Comparison of ENCODE assay signal across 16 cellular contexts in the genomic region with DNA sequence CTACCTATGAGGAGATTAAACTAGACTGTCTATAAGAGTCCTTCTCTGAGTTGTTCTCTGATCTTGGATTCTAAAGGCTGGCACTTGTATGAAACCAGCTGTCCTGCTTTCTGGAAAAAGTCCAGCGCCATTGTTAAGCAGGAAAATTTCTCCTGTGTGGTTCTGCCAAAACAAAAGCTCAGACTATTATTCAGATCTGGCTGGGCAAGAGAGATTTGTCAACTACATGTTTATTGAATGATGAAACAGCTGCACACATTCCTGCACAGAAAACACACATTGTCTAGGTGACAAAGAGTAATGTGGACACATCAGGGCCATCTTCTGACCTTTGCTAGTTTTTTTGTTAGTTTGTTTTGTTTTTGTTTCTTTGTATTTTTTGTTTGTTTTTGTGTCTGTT. TPM values are rescaled to one million over a fixed set of nuclear protein-coding genes. Genes with fewer than 3 reads are reported as not detected.
A peak's percentile ranks its signal among the peaks of the same experiment; 100 is the strongest.
DNase-seq lines count a peak whose midpoint lies in the region; ATAC-seq and TF ChIP-seq lines count a peak whose summit lies in the region.
"Had no signal": no experiment of that assay in that cellular context is flagged by ENCODE, and none has a peak within 500 bp of the region (broad histone marks: within the 10 kb centered on the region; RNA-seq: fewer than 3 reads in every experiment).

No MANE protein-coding gene starts in this region.

- H3K4me1 ChIP-seq in PC-3 (ENCODE audit: insufficient read depth, low read length) = peaks cover 37% of the 10 kb centered on the region

- H3K9ac ChIP-seq in PC-3 (ENCODE audit: low read length) = no peak overlapping the region

- no peak overlapping the region for H3K4me3 ChIP-seq in PC-3 (ENCODE audit: low read length)
- H3K4me3 ChIP-seq: thoracic aorta had no signal

- no peaks in the 10 kb centered on the region for H3K27me3 ChIP-seq in PC-3 (ENCODE audit: low read length)

- no peaks in the 10 kb centered on the region for H3K36me3 ChIP-seq in PC-3 (ENCODE audit: low read depth, low read length)
- H3K36me3 ChIP-seq: thoracic aorta had no signal

- POLR2A ChIA-PET in PC-3 (lab: Charles Lee; ENCODE audit: unreplicated experiment) = interaction anchor here (0.6 to 0.7 kb wide), 2 partner anchors 14 to 28 kb away, joined by 3 to 4 read pairs; no protein-coding TSS in a partner anchor

- peaks cover 5% of the 10 kb centered on the region for H3F3A ChIP-seq in PC-3 (ENCODE audit: low read length, unreplicated experiment)

- H4K20me1 ChIP-seq in PC-3 (ENCODE audit: low read length) = no peaks in the 10 kb centered on the region

- DNase-seq in DMS153 (lab: John Stamatoyannopoulos, UW) (peak; percentile 8), DMS153 treated with DMSO at 0.1 percent for 48 hours (lab: John Stamatoyannopoulos, UW; ENCODE audit: unreplicated experiment) (no peak), PC-3 (peak; percentile 76), fibroblast of peridontal ligament (ENCODE audit: extremely low read depth) (peak; percentile 36), putamen (ENCODE audit: low spot score) (peak; percentile 21), OCI-M2 (lab: John Stamatoyannopoulos, UW; ENCODE audit: unreplicated experiment) (no peak)
- DNase-seq: activated T-cell treated with anti-CD3 and anti-CD28 coated beads, Interleukin-2, amount 50 U/mL, for 48 hours; IMR-90; stimulated activated CD4-positive, alpha-beta T cell treated with anti-CD3 and anti-CD28 coated beads, Interleukin-4, amount 100 ng/mL, for 24 hours; T1000 had no signal

- H3K27ac ChIP-seq in PC-3 (ENCODE audit: low read length) = no peak overlapping the region
- H3K27ac ChIP-seq: 22Rv1, thoracic aorta had no signal

- 0 out of 2 replicates have a peak overlapping the region, but pooled peaks have one; percentile 11 for H3K4me2 ChIP-seq in PC-3 (ENCODE audit: low read length)

- H2AFZ ChIP-seq in PC-3 (ENCODE audit: low read length) = no peak overlapping the region

- H3K9me3 ChIP-seq in PC-3 (ENCODE audit: low read length) = no peaks in the 10 kb centered on the region
- H3K9me3 ChIP-seq: thoracic aorta had no signal

- CTCF ChIA-PET in PC-3 (lab: Charles Lee) = interaction anchor here (1.0 kb wide), 1 partner anchor 30 kb away, joined by 3 read pairs; a partner anchor contains a TSS

- no peaks in the 10 kb centered on the region for H3K79me2 ChIP-seq in PC-3 (ENCODE audit: low read length)

- no peak for TF ChIP-seq CTCF in PC-3 (conservative IDR thresholded peaks at IDR 0.05; ENCODE audit: low read depth, low read length)

- no peaks in the 10 kb centered on the region for H3K9me2 ChIP-seq in PC-3 (replicated peaks; ENCODE audit: low read length)

- no TSS peak for BruUV-seq in PC-3 (replicated peaks; lab: Mats Ljungman, UMichigan)

- peak; percentile 60 for ATAC-seq in PC-3
- ATAC-seq in GM19455 (IDR thresholded peaks at IDR 0.05; ENCODE audit: unreplicated experiment) = no peak
- ATAC-seq in HG03442 (IDR thresholded peaks at IDR 0.05; ENCODE audit: unreplicated experiment) = no peak

- intact Hi-C loops in PC-3 (cut with micrococcal nuclease) = loop anchor here (10.0 kb wide), 1 partner anchor 188 kb away; no protein-coding TSS in a partner anchor

RNA-seq across cellular contexts. Expression of a gene that starts 29.9 kb away (rescaled TPM):
- 0.15 and 0.75 TPM in 2 replicates for total RNA-seq in PC-3 (2014; rRNA removed)
- total RNA-seq: chondrocyte, neural crest cell had no signal

Comparison
In these comparisons a context has a peak if more than half of its experiments do, and no peak if none do; other contexts are left out.
1. DNase-seq: peak in DMS153 (single experiment), PC-3 (single experiment), fibroblast of peridontal ligament (single experiment) and putamen (single experiment); none in DMS153 treated with DMSO at 0.1 percent for 48 hours (single experiment) and OCI-M2 (single experiment).